12 cellular contexts compared by ENCODE assay signal in genomic region chr15:38042707-38043445, GRCh38.
A peak's percentile ranks its signal among the peaks of the same experiment; 100 is the strongest.
DNase-seq lines count a peak whose midpoint lies in the region; ATAC-seq and TF ChIP-seq lines count a peak whose summit lies in the region.
"Had no signal": no experiment of that assay in that cellular context is flagged by ENCODE, and none has a peak within 500 bp of the region (broad histone marks: within the 10 kb centered on the region; RNA-seq: fewer than 3 reads in every experiment).

No MANE protein-coding gene starts in this region.

- no peaks in the 10 kb centered on the region for H3K27me3 ChIP-seq in neuronal stem cell (ENCODE audit: control insufficient read depth in 3 of 3, insufficient read depth in 3 of 3, low read depth in 1 of 3, low read length in 3 of 3)
- no peaks in the 10 kb centered on the region for H3K27me3 ChIP-seq in H9 (ENCODE audit: insufficient read depth, low read length)
- H3K27me3 ChIP-seq: body of pancreas had no signal

- H4K8ac ChIP-seq in neuronal stem cell (ENCODE audit: low read depth, low read length) (no peak overlapping the region), H9 (replicated peaks; ENCODE audit: insufficient read length, low read depth, low read length) (no peak overlapping the region)

- H3K9ac ChIP-seq in neuronal stem cell (ENCODE audit: low read depth, low read length, poor library complexity) (no peak overlapping the region), H9 (ENCODE audit: extremely low read depth, insufficient read length, low read length) (no peak overlapping the region)

- no peak overlapping the region for H3K56ac ChIP-seq in H9 (ENCODE audit: insufficient read length, low read depth, low read length)

- H2BK120ac ChIP-seq in neuronal stem cell (ENCODE audit: low read depth, low read length) = no peak overlapping the region
- no peak overlapping the region for H2BK120ac ChIP-seq in H9 (ENCODE audit: low read depth, low read length, poor library complexity, severe bottlenecking)

- H2AFZ ChIP-seq in neuronal stem cell (ENCODE audit: low read length) (peak overlapping the region; percentile 65), H9 (ENCODE audit: low read length) (no peak overlapping the region)

- H2BK12ac ChIP-seq in neuronal stem cell (ENCODE audit: low read length) (no peak overlapping the region), H9 (ENCODE audit: insufficient read length, low read depth, low read length) (no peak overlapping the region)

- peak overlapping the region in 1 of 3 experiments; percentile 0; a peak in 1 of 7 replicates for H3K27ac Mint-ChIP-seq in H9
- H3K27ac Mint-ChIP-seq: CD8-positive, alpha-beta T cell had no signal

- no peak overlapping the region for H3K4me3 Mint-ChIP-seq in H9
- H3K4me3 Mint-ChIP-seq: activated T-cell treated with anti-CD3 and anti-CD28 coated beads, Interleukin-2, amount 50 U/mL, for 4 hours; CD8-positive, alpha-beta T cell had no signal

- no peaks in the 10 kb centered on the region for H3K27me3 Mint-ChIP-seq in H9 (ENCODE audit: low read depth)

- H3K27ac ChIP-seq in neuronal stem cell (replicated peaks; ENCODE audit: low read length) (no peak overlapping the region), H9 (ENCODE audit: insufficient read length, low read depth, low read length) (no peak overlapping the region)

- no peak overlapping the region for H2BK20ac ChIP-seq in H9 (ENCODE audit: low read depth, low read length, poor library complexity, severe bottlenecking)

- no peak overlapping the region for H3K18ac ChIP-seq in neuronal stem cell (ENCODE audit: low read length)
- no peak overlapping the region for H3K18ac ChIP-seq in H9 (ENCODE audit: insufficient read length, low read depth, low read length)

- H3K4me1 Mint-ChIP-seq in H9 = peaks cover 9 to 18% of the 10 kb centered on the region in 2 experiments

- no peak for TF ChIP-seq CTCF in fibroblast of pulmonary artery (IDR thresholded peaks at IDR 0.05; ENCODE audit: low read length, missing control alignments)
- no peak for TF ChIP-seq CTCF in H9 (conservative IDR thresholded peaks at IDR 0.05)

- H4K5ac ChIP-seq in H9 (ENCODE audit: insufficient read length, low read depth, low read length) = no peak overlapping the region

- H2BK15ac ChIP-seq in neuronal stem cell (ENCODE audit: low read length) (no peak overlapping the region), H9 (ENCODE audit: low read depth, low read length) (no peak overlapping the region)

- H3K4me3 ChIP-seq in fibroblast of pulmonary artery (replicated peaks; ENCODE audit: low read depth, low read length) = no peak overlapping the region
- no peak overlapping the region for H3K4me3 ChIP-seq in neuronal stem cell (ENCODE audit: low read length in 2 of 2)
- H3K4me3 ChIP-seq: body of pancreas had no signal

- H3T11ph ChIP-seq in H9 (ENCODE audit: low read length) = no peak overlapping the region

- no peak for ATAC-seq in HG03460 (IDR thresholded peaks at IDR 0.05; ENCODE audit: unreplicated experiment)
- ATAC-seq in HG03135 (IDR thresholded peaks at IDR 0.05; ENCODE audit: unreplicated experiment) = no peak
- ATAC-seq: activated T-cell treated with anti-CD3 and anti-CD28 coated beads, Interleukin-2, amount 50 U/mL, for 4 hours; body of pancreas; CD8-positive, alpha-beta T cell had no signal

- no CpG with 5 or more reads among the region's 9 CpGs for WGBS in neuronal stem cell (ENCODE audit: extremely low coverage in 2 of 2, insufficient read length in 2 of 2, insufficient replicate concordance in 1 of 2), 2 donors
- WGBS in H9 (ENCODE audit: extremely low coverage, insufficient read length, low lambda C conversion rate) = no CpG with 5 or more reads among the region's 9 CpGs

- no peaks in the 10 kb centered on the region for H3K36me3 ChIP-seq in neuronal stem cell (replicated peaks in 1 of 2; ENCODE audit: control insufficient read depth in 2 of 2, insufficient read depth in 2 of 2, low read length in 2 of 2)

- no peaks in the 10 kb centered on the region for H3K23me2 ChIP-seq in H9 (ENCODE audit: insufficient read length, low read depth, low read length, poor library complexity, severe bottlenecking)

- DNase-seq in CD1c-positive myeloid dendritic cell (ENCODE audit: extremely low spot score) = peak; percentile 85
- DNase-seq in NOMO-1 treated with DMSO at 0.1 percent for 48 hours (lab: John Stamatoyannopoulos, UW; ENCODE audit: unreplicated experiment) = peak; percentile 48
- DNase-seq in fibroblast of pulmonary artery (ENCODE audit: low read depth) = peak; percentile 48
- no peak for DNase-seq in neuronal stem cell (ENCODE audit: low spot score)
- no peak for DNase-seq in NCI-H69 (lab: John Stamatoyannopoulos, UW)
- no peak for DNase-seq in H9
- DNase-seq: activated T-cell treated with anti-CD3 and anti-CD28 coated beads, Interleukin-2, amount 50 U/mL, for 4 hours; CD8-positive, alpha-beta T cell; Kasumi-1 had no signal

- peaks cover 0 to 2% of the 10 kb centered on the region in 2 experiments; a peak in 1 of 5 replicates for H3K9me3 Mint-ChIP-seq in H9
- H3K9me3 Mint-ChIP-seq: activated T-cell treated with anti-CD3 and anti-CD28 coated beads, Interleukin-2, amount 50 U/mL, for 4 hours; CD8-positive, alpha-beta T cell had no signal

- H3K79me2 ChIP-seq in H9 (ENCODE audit: insufficient read depth, low read length) = no peaks in the 10 kb centered on the region

- H3K79me1 ChIP-seq in neuronal stem cell (ENCODE audit: low read depth, low read length) (no peaks in the 10 kb centered on the region), H9 (ENCODE audit: insufficient read depth, low read depth, low read length, poor library complexity, severe bottlenecking) (no peaks in the 10 kb centered on the region)

- H4K91ac ChIP-seq in neuronal stem cell (ENCODE audit: low read depth, low read length, poor library complexity) (no peak overlapping the region), H9 (ENCODE audit: insufficient read length, low read depth, low read length) (no peak overlapping the region)

- H3K23ac ChIP-seq in neuronal stem cell (ENCODE audit: low read depth, low read length, poor library complexity) (no peak overlapping the region), H9 (ENCODE audit: insufficient read length, low read depth, low read length) (no peak overlapping the region)

- no peak overlapping the region for H2BK5ac ChIP-seq in neuronal stem cell (ENCODE audit: low read length)
- no peak overlapping the region for H2BK5ac ChIP-seq in H9 (ENCODE audit: insufficient read length, low read length)

- peaks cover 0 to 2% (median 0%) of the 10 kb centered on the region in 3 experiments; a peak in 1 of 7 replicates for H3K36me3 Mint-ChIP-seq in H9 (ENCODE audit: insufficient read depth in 1 of 3, low read depth in 3 of 3)
- H3K36me3 Mint-ChIP-seq: CD8-positive, alpha-beta T cell had no signal

- H3K4me2 ChIP-seq in neuronal stem cell (ENCODE audit: insufficient read depth, low read length, poor library complexity, severe bottlenecking) (no peak overlapping the region), H9 (ENCODE audit: insufficient read depth, insufficient read length, low read length) (no peak overlapping the region)

- H3K9me3 ChIP-seq in neuronal stem cell (replicated peaks in 1 of 2; ENCODE audit: control insufficient read depth in 2 of 2, insufficient read depth in 1 of 2, low read depth in 1 of 2, low read length in 2 of 2) (peaks cover 0 to 11% of the 10 kb centered on the region in 2 donors), H9 (ENCODE audit: control insufficient read depth, low read depth, low read length) (no peaks in the 10 kb centered on the region)
- H3K9me3 ChIP-seq: body of pancreas had no signal

- no peak overlapping the region for H3K14ac ChIP-seq in neuronal stem cell (ENCODE audit: low read length)
- no peak overlapping the region for H3K14ac ChIP-seq in H9 (ENCODE audit: insufficient read depth, low read length)

- H3K4ac ChIP-seq in neuronal stem cell (ENCODE audit: low read length) (no peak overlapping the region), H9 (ENCODE audit: low read depth, low read length) (no peak overlapping the region)

- H3K4me1 ChIP-seq in neuronal stem cell (ENCODE audit: control insufficient read depth in 2 of 2, insufficient read depth in 1 of 2, low read depth in 1 of 2, low read length in 2 of 2) (peaks cover 0 to 15% of the 10 kb centered on the region in 2 donors), H9 (ENCODE audit: insufficient read depth, low read length) (peaks cover 2% of the 10 kb centered on the region; the same call in 1 of the 2 replicates)
- H3K4me1 ChIP-seq: body of pancreas had no signal

- H4K20me1 ChIP-seq in H9 (ENCODE audit: control insufficient read depth, insufficient read depth, insufficient read length) = no peaks in the 10 kb centered on the region

- no peak overlapping the region for H2AK5ac ChIP-seq in neuronal stem cell (ENCODE audit: low read depth, low read length)
- H2AK5ac ChIP-seq in H9 (ENCODE audit: insufficient read length, low read length) = no peak overlapping the region

Comparison
In these comparisons a context has a peak if more than half of its experiments do, and no peak if none do; other contexts are left out.
1. DNase-seq: peak in CD1c-positive myeloid dendritic cell (single experiment), NOMO-1 treated with DMSO at 0.1 percent for 48 hours (single experiment) and fibroblast of pulmonary artery (single experiment); none in neuronal stem cell (single experiment), NCI-H69 (single experiment) and H9 (single experiment).